17 cellular contexts compared by ENCODE assay signal in genomic region chr2:199697469-199697868, GRCh38.
DNase-seq lines count a peak whose midpoint lies in the region; ATAC-seq, FAIRE-seq and TF ChIP-seq lines count a peak whose summit lies in the region.
"Had no signal": no experiment of that assay in that cellular context is flagged by ENCODE, and none has a peak within 500 bp of the region (broad histone marks: within the 10 kb centered on the region; RNA-seq: fewer than 3 reads in every experiment).

No MANE protein-coding gene starts in this region.

- intact Hi-C loops in mucosa of descending colon (cut with DNase I, micrococcal nuclease), result no loop called here

- no peaks in the 10 kb centered on the region for H3K9me3 ChIP-seq in mucosa of descending colon
- H3K9me3 ChIP-seq: A549; BLaER1 treated with 17β-estradiol and CSF1 and Interleukin-3, amounts not matched to agents 10 nM and 100 nM had no signal

- ATAC-seq in mucosa of descending colon, result peak; percentile 87
- ATAC-seq: A549; CD8-positive, alpha-beta T cell had no signal

- FAIRE-seq in urothelium cell line (lab: Jason Lieb, UNC) (peak; percentile 20), frontal cortex (lab: Jason Lieb, UNC) (no peak)
- FAIRE-seq: A549, D721Med, G401.6, GM12891 had no signal

- H3K4me3 ChIP-seq in mucosa of descending colon, result no peak overlapping the region
- H3K4me3 ChIP-seq: A549; BLaER1 treated with 17β-estradiol and CSF1 and Interleukin-3, amounts not matched to agents 10 nM and 100 nM had no signal

- no peaks in the 10 kb centered on the region for H3K4me1 ChIP-seq in mucosa of descending colon (ENCODE audit: low read depth)
- H3K4me1 ChIP-seq: A549; BLaER1 treated with 17β-estradiol and CSF1 and Interleukin-3, amounts not matched to agents 10 nM and 100 nM; Caco-2 had no signal

- H3K36me3 ChIP-seq in mucosa of descending colon (ENCODE audit: low read depth), result no peaks in the 10 kb centered on the region
- H3K36me3 ChIP-seq: BLaER1 treated with 17β-estradiol and CSF1 and Interleukin-3, amounts not matched to agents 10 nM and 100 nM had no signal

- no peak for TF ChIP-seq CTCF in mucosa of descending colon (IDR thresholded peaks at IDR 0.05)

- DNase-seq in NCI-H748 (lab: John Stamatoyannopoulos, UW; ENCODE audit: unreplicated experiment), result peak; percentile 14
- DNase-seq in NCI-H748 treated with DMSO at 0.1 percent for 48 hours (lab: John Stamatoyannopoulos, UW), result no peak
- DNase-seq in mucosa of descending colon, result no peak
- no peak for DNase-seq in urothelium cell line (ENCODE audit: low spot score)
- DNase-seq in frontal cortex (ENCODE audit: low spot score in 2 of 2), result no peak
- DNase-seq in activated CD4-positive, CD25-positive, alpha-beta regulatory T cell (lab: John Stamatoyannopoulos, UW), result no peak
- DNase-seq: AML-193; Caco-2; Calu3; CD4-positive, alpha-beta T cell; CD8-positive, alpha-beta T cell; GF-D8 had no signal
